Comparison of ENCODE assay signal across 15 cellular contexts in the genomic region with DNA sequence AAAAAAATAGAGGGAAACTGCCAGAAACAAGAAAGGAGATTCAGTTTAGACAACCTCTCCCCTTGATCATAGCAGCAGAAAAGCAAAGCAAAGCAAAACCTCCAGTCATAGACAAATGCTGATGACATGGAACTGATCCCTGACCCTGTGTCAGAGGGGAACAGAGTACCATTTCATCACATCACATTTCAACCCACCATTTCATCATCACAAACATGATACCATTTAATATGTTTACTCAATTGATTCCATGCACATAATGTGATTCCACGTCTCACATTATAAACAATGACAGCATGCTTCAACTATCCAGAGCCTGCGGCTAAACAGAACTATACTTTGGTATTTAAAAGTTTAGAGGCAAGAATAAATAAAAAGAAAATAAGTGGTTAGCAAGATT. TPM values are rescaled to one million over a fixed set of nuclear protein-coding genes. Genes with fewer than 3 reads are reported as not detected.
DNase-seq lines count a peak whose midpoint lies in the region; ATAC-seq and TF ChIP-seq lines count a peak whose summit lies in the region.
"Had no signal": no experiment of that assay in that cellular context is flagged by ENCODE, and none has a peak within 500 bp of the region (broad histone marks: within the 10 kb centered on the region; RNA-seq: fewer than 3 reads in every experiment).

No MANE protein-coding gene starts in this region.

- H3F3A ChIP-seq in GM23248 (ENCODE audit: insufficient read depth), result peaks cover 24% of the 10 kb centered on the region; the same call in 1 of the 2 replicates

- TF ChIP-seq CTCF in Panc1 (IDR thresholded peaks at IDR 0.05), result no peak

- no peaks in the 10 kb centered on the region for H3K9me3 ChIP-seq in GM23248 (ENCODE audit: low read depth)
- H3K9me3 ChIP-seq in Panc1 (ENCODE audit: control insufficient read depth, insufficient read depth, low read depth, low read length), result no peaks in the 10 kb centered on the region
- no peaks in the 10 kb centered on the region for H3K9me3 ChIP-seq in effector memory CD4-positive, alpha-beta T cell (ENCODE audit: control insufficient read depth, low read length)

- in situ Hi-C loops in GM23248 (cut with MboI) (no loop called here), Panc1 (cut with HindIII; ENCODE audit: low pct_unique_long_range_greater_than_20kb, low sequenced_read_pairs) (no loop called here)

- H3K9me2 ChIP-seq in GM23248 (ENCODE audit: insufficient read depth), result no peaks in the 10 kb centered on the region

- no peaks in the 10 kb centered on the region for H3K27me3 ChIP-seq in GM23248 (replicated peaks; ENCODE audit: insufficient read depth)
- H3K27me3 ChIP-seq in Panc1 (ENCODE audit: control insufficient read depth, insufficient read depth, low read length), result no peaks in the 10 kb centered on the region
- no peaks in the 10 kb centered on the region for H3K27me3 ChIP-seq in effector memory CD4-positive, alpha-beta T cell (replicated peaks; ENCODE audit: control insufficient read depth, insufficient read depth, low read length, poor library complexity, severe bottlenecking)
- H3K27me3 ChIP-seq: neural progenitor cell had no signal

- no peak overlapping the region for H3K4me3 ChIP-seq in GM23248
- H3K4me3 ChIP-seq in Panc1 (ENCODE audit: low read depth in 2 of 2, low read length in 2 of 2), result no peak overlapping the region
- no peak overlapping the region for H3K4me3 ChIP-seq in skeletal muscle cell (ENCODE audit: low read depth, low read length)
- no peak overlapping the region for H3K4me3 ChIP-seq in effector memory CD4-positive, alpha-beta T cell (ENCODE audit: insufficient read depth, low read depth, low read length, poor library complexity, severe bottlenecking)
- H3K4me3 ChIP-seq: neural progenitor cell had no signal

- H3K79me2 ChIP-seq in GM23248 (ENCODE audit: insufficient read depth), result no peaks in the 10 kb centered on the region

- ATAC-seq in Panc1 (peak; percentile 82), Right ventricle myocardium superior (ENCODE audit: poor library complexity) (no peak)

- POLR2A ChIA-PET in Panc1 (lab: Charles Lee), result no interaction called here

- H3K9ac ChIP-seq in GM23248, result peak overlapping the region; percentile 45
- H3K9ac ChIP-seq: neural progenitor cell had no signal

- no peak overlapping the region for H3K4me2 ChIP-seq in GM23248 (ENCODE audit: unreplicated experiment)
- H3K4me2 ChIP-seq: neural progenitor cell had no signal

- H3K36me3 ChIP-seq in GM23248 (ENCODE audit: low read depth) (peaks cover 2% of the 10 kb centered on the region; the same call in 1 of the 2 replicates), Panc1 (ENCODE audit: control insufficient read depth, insufficient read depth, low read length) (no peaks in the 10 kb centered on the region)
- no peaks in the 10 kb centered on the region for H3K36me3 ChIP-seq in effector memory CD4-positive, alpha-beta T cell (ENCODE audit: control insufficient read depth, insufficient read depth, low read length)

- H3K27ac ChIP-seq in GM23248 (peak overlapping the region; percentile 55), Panc1 (ENCODE audit: low read length) (peak overlapping the region; percentile 83)
- no peak overlapping the region for H3K27ac ChIP-seq in effector memory CD4-positive, alpha-beta T cell (ENCODE audit: insufficient read depth, low read length, poor library complexity, severe bottlenecking)
- H3K27ac ChIP-seq: neural progenitor cell had no signal

- CTCF ChIA-PET in Panc1 (lab: Charles Lee), result no interaction called here

- H4K20me1 ChIP-seq in GM23248 (ENCODE audit: insufficient read depth), result no peaks in the 10 kb centered on the region

- 33 to 42% methylated on average over 2 of the region's 2 CpGs for WGBS in GM23248 (ENCODE audit: low coverage in 1 of 2, low lambda C conversion rate in 2 of 2, missing lambda C conversion rate in 2 of 2), 2 experiments

- H3K4me1 ChIP-seq in GM23248 (ENCODE audit: insufficient read depth), result peaks cover 33% of the 10 kb centered on the region
- peaks cover 36% of the 10 kb centered on the region for H3K4me1 ChIP-seq in Panc1 (ENCODE audit: control insufficient read depth, insufficient read depth, low read length)
- H3K4me1 ChIP-seq in effector memory CD4-positive, alpha-beta T cell (ENCODE audit: control insufficient read depth, insufficient read depth, low read length, poor library complexity, severe bottlenecking), result no peaks in the 10 kb centered on the region
- H3K4me1 ChIP-seq: neural progenitor cell had no signal

- no TSS peak for BruUV-seq in Panc1 (replicated peaks; lab: Mats Ljungman, UMichigan)

- DNase-seq in GM23248 (peak; percentile 74), Panc1 (ENCODE audit: low read depth, low spot score) (peak; percentile 97), fibroblast of gingiva (ENCODE audit: low read depth) (peak; percentile 93), skeletal muscle cell (ENCODE audit: low read depth) (peak; percentile 75), iPS-NIHi7 (ENCODE audit: extremely low spot score) (no peak), Right ventricle myocardium superior (no peak)
- DNase-seq in effector memory CD4-positive, alpha-beta T cell, result no peak
- DNase-seq: DND-41; islet precursor cell; NCI-H1436; NK-92 treated with Interleukin-12 subunit alpha and Interleukin-12 subunit beta, amount 100 ng/mL, for 24 hours; T-helper 2 cell had no signal

- H2AFZ ChIP-seq in GM23248, result no peak overlapping the region
- H2AFZ ChIP-seq: neural progenitor cell had no signal

- intact Hi-C loops in Panc1 (cut with micrococcal nuclease; ENCODE audit: unreplicated experiment) (loop anchor here (10.0 kb wide), 2 partner anchors 432 to 802 kb away; no protein-coding TSS in a partner anchor), Right ventricle myocardium superior (cut with DNase I) (loop anchor here (10.0 kb wide), 1 partner anchor 742 kb away; no protein-coding TSS in a partner anchor)

RNA-seq across cellular contexts. Expression of a gene that starts 28.7 kb away (rescaled TPM):
- total RNA-seq in GM23248 (2014; rRNA removed; shearing (Covaris generic)), result not detected in 2 replicates
- not detected in 2 replicates for polyA plus RNA-seq in GM23248 (2016; fragmentation: Nextera tagmentation; extraction: Ambion mirVana)
- total RNA-seq in Panc1 (2021; ENCODE audit: unreplicated experiment) (0.74 TPM), Right ventricle myocardium superior (not detected)
- polyA plus RNA-seq in Panc1 (2012; ENCODE audit: insufficient read length), result 0.92 TPM
- total RNA-seq: HT1080 had no signal
- polyA plus RNA-seq: adipose tissue had no signal

Comparison
In these comparisons a context has a peak if more than half of its experiments do, and no peak if none do; other contexts are left out.
1. DNase-seq: peak in GM23248 (single experiment), Panc1 (single experiment), fibroblast of gingiva (single experiment) and skeletal muscle cell (single experiment); none in effector memory CD4-positive, alpha-beta T cell (0 of 3), iPS-NIHi7 (single experiment) and Right ventricle myocardium superior (single experiment).